In the genomic region with DNA sequence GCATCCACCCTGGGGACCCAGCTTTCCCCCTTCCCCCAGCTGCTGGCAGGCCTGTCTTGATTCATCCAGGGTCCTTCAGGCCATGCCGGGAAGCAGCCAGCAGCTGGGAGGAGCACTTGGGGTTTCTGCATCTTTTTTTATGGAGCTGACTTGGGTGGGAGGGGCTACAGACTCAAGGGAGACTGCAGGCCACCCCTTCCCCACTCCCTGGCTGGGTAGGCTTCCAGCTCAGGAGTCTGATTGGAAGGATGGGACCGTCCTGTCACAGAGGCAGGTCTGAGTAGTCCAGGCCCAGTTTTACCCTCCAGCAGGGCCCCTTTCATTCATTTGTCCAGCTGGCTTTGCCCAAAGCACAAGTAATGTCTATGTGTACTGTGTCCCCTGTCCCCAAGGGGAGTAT, we compare ENCODE assay signal across 6 cellular contexts. TPM values are rescaled to one million over a fixed set of nuclear protein-coding genes. Genes with fewer than 3 reads are reported as not detected.
"Had no signal": no experiment of that assay in that cellular context is flagged by ENCODE, and none has a peak within 500 bp of the region (broad histone marks: within the 10 kb centered on the region; RNA-seq: fewer than 3 reads in every experiment).

No MANE protein-coding gene starts in this region.

RNA-seq across cellular contexts. Expression of a gene that starts 12.2 kb away (rescaled TPM):
- total RNA-seq: HepG2, HT-29, IMR-90, K562 had no signal
- polyA plus RNA-seq: IgD-negative memory B cell, IMR-90, K562 had no signal

RNA-seq across cellular contexts. Expression of a gene that starts 43.7 kb away (rescaled TPM):
- total RNA-seq: HepG2, HT1080, IMR-90 had no signal
- polyA plus RNA-seq: HepG2, IgD-negative memory B cell, IMR-90 had no signal
